ENCODE assay signal across 10 cellular contexts in the genomic region with DNA sequence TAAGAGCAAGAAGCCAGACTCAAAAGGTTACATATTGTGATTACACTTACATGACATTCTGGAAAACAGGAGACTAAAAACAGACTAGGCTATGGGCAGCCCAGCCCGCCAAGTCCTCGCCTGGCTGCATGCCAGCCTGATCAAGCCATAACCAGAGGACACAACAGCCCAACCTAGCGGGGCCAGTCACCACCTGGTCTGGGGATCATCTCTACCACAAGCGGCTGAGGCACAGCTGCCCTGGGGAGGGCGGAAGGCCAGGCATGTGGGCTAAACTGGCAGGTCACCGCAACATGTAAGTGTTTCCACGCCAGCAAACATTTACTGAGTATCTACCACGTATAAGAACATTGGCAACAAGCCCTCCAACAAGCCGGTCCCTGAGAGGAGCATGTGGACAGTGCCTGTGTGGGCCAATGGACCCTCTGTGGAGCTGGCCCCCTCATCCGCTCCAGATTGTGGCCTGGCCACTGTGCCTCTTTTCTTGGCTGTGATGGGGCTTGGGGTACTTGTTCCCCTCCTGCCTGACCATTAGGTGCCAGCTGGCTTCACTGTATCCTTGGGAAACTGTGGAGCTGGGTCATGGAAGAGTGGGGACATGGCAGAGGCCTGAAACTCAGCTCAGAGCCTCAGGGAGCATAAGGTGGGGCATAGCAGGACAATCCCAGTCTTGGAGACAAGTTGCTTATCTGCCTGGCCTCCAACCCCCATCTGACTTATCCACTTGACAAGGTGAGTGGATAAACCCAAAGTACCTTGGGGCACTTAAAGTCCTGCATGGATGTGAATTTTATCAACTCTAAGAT. TPM values are rescaled to one million over a fixed set of nuclear protein-coding genes. Genes with fewer than 3 reads are reported as not detected.
A peak's percentile ranks its signal among the peaks of the same experiment; 100 is the strongest.
DNase-seq lines count a peak whose midpoint lies in the region; ATAC-seq, FAIRE-seq and TF ChIP-seq lines count a peak whose summit lies in the region.
"Had no signal": no experiment of that assay in that cellular context is flagged by ENCODE, and none has a peak within 500 bp of the region (broad histone marks: within the 10 kb centered on the region; RNA-seq: fewer than 3 reads in every experiment).

No MANE protein-coding gene starts in this region.

- H3K4me3 ChIP-seq in stomach (no peak overlapping the region), small intestine (ENCODE audit: low read depth in 1 of 2, low read length in 2 of 2) (no peak overlapping the region)

- ATAC-seq in T-helper 17 cell (no peak), GM18909 (IDR thresholded peaks at IDR 0.05; ENCODE audit: poor library complexity, unreplicated experiment) (no peak)

- peak overlapping the region in 4 of 5 donors; percentile 17 to 62 (median 30) for H3K27ac ChIP-seq in stomach
- H3K27ac ChIP-seq in small intestine (ENCODE audit: low read depth in 1 of 2, low read length in 1 of 2) = no peak overlapping the region
- H3K27ac ChIP-seq: HL-60 had no signal

- TF ChIP-seq POLR2A in stomach (IDR thresholded peaks at IDR 0.05) = no peak

- no peak for TF ChIP-seq CTCF in stomach (IDR thresholded peaks at IDR 0.05)

- H3K4me3 Mint-ChIP-seq in T-helper 17 cell = no peak overlapping the region
- H3K4me3 Mint-ChIP-seq: T-helper 1 cell treated with Interleukin-12 subunit alpha and Interleukin-12 subunit beta and Interleukin-4 antibody, amounts not matched to agents 30 μg/mL and 1 μg/mL, for 36 hours had no signal

- H3K27me3 ChIP-seq in stomach (no peaks in the 10 kb centered on the region), small intestine (ENCODE audit: control insufficient read depth in 2 of 2, insufficient read depth in 2 of 2, low read length in 2 of 2) (no peaks in the 10 kb centered on the region)

- no peaks in the 10 kb centered on the region for H3K27me3 Mint-ChIP-seq in T-helper 17 cell

- H3K9me3 ChIP-seq in T-helper 17 cell (ENCODE audit: control insufficient read depth, low read length, poor library complexity, severe bottlenecking) = no peaks in the 10 kb centered on the region
- no peaks in the 10 kb centered on the region for H3K9me3 ChIP-seq in stomach
- no peaks in the 10 kb centered on the region for H3K9me3 ChIP-seq in small intestine (ENCODE audit: control insufficient read depth, low read depth)

- H3K4me1 ChIP-seq in stomach = peaks cover 8 to 64% (median 30%) of the 10 kb centered on the region in 4 donors
- no peaks in the 10 kb centered on the region for H3K4me1 ChIP-seq in small intestine (ENCODE audit: control insufficient read depth in 2 of 2, insufficient read depth in 1 of 2, low read depth in 1 of 2, low read length in 1 of 2)

- no peak for FAIRE-seq in small intestine (lab: Jason Lieb, UNC)

- 7 to 57% (median 29%) methylated on average over 9 to 10 of the region's 10 CpGs for WGBS in stomach, 5 donors
- WGBS in small intestine, 3 donors = 68 to 69% (median 68%) methylated on average over 10 of the region's 10 CpGs

- TF ChIP-seq EP300 in stomach (IDR thresholded peaks at IDR 0.05) = no peak

- DNase-seq in DMS79 treated with DMSO at 0.1 percent for 48 hours (lab: John Stamatoyannopoulos, UW) = peak; percentile 28
- DNase-seq in DMS79 (lab: John Stamatoyannopoulos, UW) = no peak
- DNase-seq in T-helper 17 cell = no peak
- DNase-seq in iris pigment epithelial cell (ENCODE audit: low read depth) = peak; percentile 7
- DNase-seq in stomach = peak; percentile 74
- DNase-seq in small intestine = no peak
- no peak for DNase-seq in stimulated activated CD4-positive, alpha-beta T cell treated with anti-CD3 and anti-CD28 coated beads, Interleukin-15, amount 100 ng/mL, for 24 hours

- H3K27ac Mint-ChIP-seq in T-helper 17 cell = peak overlapping the region; percentile 53
- H3K27ac Mint-ChIP-seq: T-helper 1 cell treated with Interleukin-12 subunit alpha and Interleukin-12 subunit beta and Interleukin-4 antibody, amounts not matched to agents 30 μg/mL and 1 μg/mL, for 36 hours had no signal

- H3K4me1 Mint-ChIP-seq in T-helper 17 cell = peaks cover 41% of the 10 kb centered on the region

- H3K36me3 Mint-ChIP-seq in T-helper 17 cell (ENCODE audit: low read depth) = peaks cover 5% of the 10 kb centered on the region

- intact Hi-C loops in stomach (cut with DNase I; ENCODE audit: low total_unique reads) = no loop called here

- H3K36me3 ChIP-seq in stomach = peaks cover 0 to 20% (median 9%) of the 10 kb centered on the region in 4 donors
- H3K36me3 ChIP-seq in small intestine (ENCODE audit: control insufficient read depth in 2 of 2, insufficient read depth in 2 of 2, low read length in 2 of 2) = peaks cover 0 to 1% of the 10 kb centered on the region in 2 donors

RNA-seq across cellular contexts. Expression of gene UBXN7, which starts 9.0 kb away (rescaled TPM):
- 10 to 100 TPM; 58.8 to 86.0 TPM for total RNA-seq in T-helper 17 cell
- total RNA-seq in stomach = 10 to 100 TPM; 14.0 to 39.3 (median 25.4) TPM
- 1 to 10 TPM; 2.2 to 6.8 (median 4.7) TPM for polyA plus RNA-seq in stomach
- polyA plus RNA-seq in small intestine = 1 to 10 TPM; 2.4 to 8.8 (median 2.5) TPM

Comparison
In these comparisons a context has a peak if more than half of its experiments do, and no peak if none do; other contexts are left out.
1. DNase-seq: peak in DMS79 treated with DMSO at 0.1 percent for 48 hours (single experiment), iris pigment epithelial cell (single experiment) and stomach (single experiment); none in DMS79 (single experiment), T-helper 17 cell (0 of 3), small intestine (single experiment) and stimulated activated CD4-positive, alpha-beta T cell treated with anti-CD3 and anti-CD28 coated beads, Interleukin-15, amount 100 ng/mL, for 24 hours (single experiment).
2. H3K27ac ChIP-seq: peak in stomach (4 of 5); none in small intestine (0 of 2).